21 cellular contexts compared by ENCODE assay signal in the genomic region with DNA sequence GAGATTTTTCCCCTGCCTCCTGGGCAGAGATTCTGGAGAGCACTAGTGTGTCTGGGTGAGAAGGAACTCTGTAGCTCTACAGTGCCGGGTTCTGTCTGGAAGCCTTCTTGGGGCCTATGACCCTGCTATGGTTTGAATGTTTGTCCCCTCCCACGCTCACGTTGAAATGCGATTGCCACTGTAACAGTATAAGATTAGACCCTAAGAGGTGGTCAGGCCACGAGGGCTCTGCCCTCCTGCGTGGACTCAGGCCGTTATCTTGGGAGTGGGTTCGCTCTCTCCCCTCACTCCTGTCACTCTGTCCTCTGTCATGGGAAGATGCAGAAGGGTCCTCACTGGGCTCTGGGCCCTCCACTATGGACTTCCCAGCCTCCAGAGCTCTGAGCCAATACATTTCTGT. TPM values are rescaled to one million over a fixed set of nuclear protein-coding genes. Genes with fewer than 3 reads are reported as not detected.
DNase-seq lines count a peak whose midpoint lies in the region; ATAC-seq and TF ChIP-seq lines count a peak whose summit lies in the region.
"Had no signal": no experiment of that assay in that cellular context is flagged by ENCODE, and none has a peak within 500 bp of the region (broad histone marks: within the 10 kb centered on the region; RNA-seq: fewer than 3 reads in every experiment).

No MANE protein-coding gene starts in this region.

- H3K27ac ChIP-seq in CD4-positive, alpha-beta T cell (ENCODE audit: low read depth, low read length) = no peak overlapping the region
- H3K27ac ChIP-seq in lower lobe of right lung (peak overlapping the region; percentile 31), spleen (peak overlapping the region in 7 of 8 donors; percentile 68 to 97 (median 91))
- no peak overlapping the region for H3K27ac ChIP-seq in naive thymus-derived CD4-positive, alpha-beta T cell (ENCODE audit: low read depth, low read length)
- H3K27ac ChIP-seq: prostate gland, SJSA1 had no signal

- H3K4me3 Mint-ChIP-seq in CD4-positive, alpha-beta T cell = peak overlapping the region; percentile 38
- H3K4me3 Mint-ChIP-seq in activated T-helper 17 cell treated with anti-CD3 and anti-CD28 coated beads, Interleukin-2, amount 50 U/mL, for 72 hours = peak overlapping the region; percentile 21
- H3K4me3 Mint-ChIP-seq in naive thymus-derived CD4-positive, alpha-beta T cell = peak overlapping the region in 4 of 10 donors; percentile 9 to 50 (median 26)

- ATAC-seq in CD4-positive, alpha-beta T cell (ENCODE audit: poor library complexity) = no peak
- no peak for ATAC-seq in activated T-helper 17 cell treated with anti-CD3 and anti-CD28 coated beads, Interleukin-2, amount 50 U/mL, for 72 hours (replicated peaks)
- no peak for ATAC-seq in lower lobe of right lung
- no peak for ATAC-seq in HG02759 (IDR thresholded peaks at IDR 0.05; ENCODE audit: unreplicated experiment)
- ATAC-seq in naive thymus-derived CD4-positive, alpha-beta T cell = no peak

- H3K27me3 ChIP-seq in CD4-positive, alpha-beta T cell (ENCODE audit: control insufficient read depth, insufficient read depth, low read length) = no peaks in the 10 kb centered on the region
- H3K27me3 ChIP-seq in lower lobe of right lung (ENCODE audit: low read depth) (no peaks in the 10 kb centered on the region), spleen (replicated peaks in 1 of 7) (no peaks in the 10 kb centered on the region)
- H3K27me3 ChIP-seq in naive thymus-derived CD4-positive, alpha-beta T cell (ENCODE audit: control insufficient read depth in 2 of 2, insufficient read depth in 2 of 2, low read length in 2 of 2) = no peaks in the 10 kb centered on the region
- H3K27me3 ChIP-seq: adrenal gland, SJSA1 had no signal

- TF ChIP-seq POLR2A in spleen (IDR thresholded peaks at IDR 0.05) = no peak

- 78 to 92% (median 87%) methylated on average over 8 of the region's 8 CpGs for WGBS in spleen, 5 donors

- no peaks in the 10 kb centered on the region for H3K9me3 ChIP-seq in CD4-positive, alpha-beta T cell (ENCODE audit: control insufficient read depth, low read length)
- H3K9me3 ChIP-seq in lower lobe of right lung (no peaks in the 10 kb centered on the region), spleen (no peaks in the 10 kb centered on the region)
- no peaks in the 10 kb centered on the region for H3K9me3 ChIP-seq in naive thymus-derived CD4-positive, alpha-beta T cell (ENCODE audit: control insufficient read depth in 2 of 3, low read length in 3 of 3)
- H3K9me3 ChIP-seq: adrenal gland, prostate gland had no signal

- peaks cover 10% of the 10 kb centered on the region for H3K4me1 Mint-ChIP-seq in CD4-positive, alpha-beta T cell (ENCODE audit: low read depth)
- H3K4me1 Mint-ChIP-seq in activated T-helper 17 cell treated with anti-CD3 and anti-CD28 coated beads, Interleukin-2, amount 50 U/mL, for 72 hours = peaks cover 4% of the 10 kb centered on the region
- peaks cover 4 to 22% (median 13%) of the 10 kb centered on the region in 7 donors for H3K4me1 Mint-ChIP-seq in naive thymus-derived CD4-positive, alpha-beta T cell

- H3K36me3 ChIP-seq in lower lobe of right lung (peaks cover 36% of the 10 kb centered on the region), spleen (peaks cover 0 to 35% (median 22%) of the 10 kb centered on the region in 6 donors)
- peaks cover 0 to 28% (median 0%) of the 10 kb centered on the region in 3 experiments for H3K36me3 ChIP-seq in naive thymus-derived CD4-positive, alpha-beta T cell (ENCODE audit: control insufficient read depth in 2 of 3, insufficient read depth in 3 of 3, low read length in 3 of 3)

- H3K9me3 Mint-ChIP-seq in CD4-positive, alpha-beta T cell = no peaks in the 10 kb centered on the region
- no peaks in the 10 kb centered on the region for H3K9me3 Mint-ChIP-seq in activated T-helper 17 cell treated with anti-CD3 and anti-CD28 coated beads, Interleukin-2, amount 50 U/mL, for 72 hours
- H3K9me3 Mint-ChIP-seq in naive thymus-derived CD4-positive, alpha-beta T cell = no peaks in the 10 kb centered on the region

- intact Hi-C loops in CD4-positive, alpha-beta T cell (cut with DNase I, micrococcal nuclease) = no loop called here
- intact Hi-C loops in lower lobe of right lung (cut with DNase I) (no loop called here), spleen (cut with DNase I; ENCODE audit: low total_unique reads) (loop anchor here (10.0 kb wide), 1 partner anchor 52 kb away; a partner anchor contains a TSS)
- intact Hi-C loops in naive thymus-derived CD4-positive, alpha-beta T cell (cut with micrococcal nuclease) = no loop called here

- CTCF ChIA-PET in CD4-positive, alpha-beta T cell (lab: Charles Lee) = interaction anchor here (1.7 kb wide), 1 partner anchor 66 kb away, joined by 6 read pairs; a partner anchor contains a TSS
- CTCF ChIA-PET in naive thymus-derived CD4-positive, alpha-beta T cell (lab: Charles Lee) = interaction anchor here (1.2 to 1.7 kb wide), 2 partner anchors 39 to 291 kb away, joined by 6 to 7 read pairs; no protein-coding TSS in a partner anchor

- H3K27ac Mint-ChIP-seq in CD4-positive, alpha-beta T cell = peak overlapping the region; percentile 9
- no peak overlapping the region for H3K27ac Mint-ChIP-seq in activated T-helper 17 cell treated with anti-CD3 and anti-CD28 coated beads, Interleukin-2, amount 50 U/mL, for 72 hours
- H3K27ac Mint-ChIP-seq in naive thymus-derived CD4-positive, alpha-beta T cell = peak overlapping the region in 1 of 9 donors; percentile 87

- POLR2A ChIA-PET in CD4-positive, alpha-beta T cell (lab: Charles Lee) = no interaction called here
- POLR2A ChIA-PET in naive thymus-derived CD4-positive, alpha-beta T cell (lab: Charles Lee) = no interaction called here

- no peak for DNase-seq in CD4-positive, alpha-beta T cell
- DNase-seq in lower lobe of right lung (no peak), spleen (peak; percentile 33), NCI-H1105 (lab: John Stamatoyannopoulos, UW) (no peak)
- DNase-seq in activated CD4-positive, CD25-positive, alpha-beta regulatory T cell treated with anti-CD3 and anti-CD28 coated beads, Interleukin-2, amount 50 U/mL, for 72 hours = no peak
- no peak for DNase-seq in naive thymus-derived CD4-positive, alpha-beta T cell
- DNase-seq: activated CD4-positive, alpha-beta T cell treated with anti-CD3 and anti-CD28 coated beads for 1 hour; GF-D8; GOT3; NCI-H187 treated with DMSO at 0.1 percent for 48 hours; NCI-H524; stimulated activated CD4-positive, alpha-beta T cell treated with anti-CD3 and anti-CD28 coated beads, Interleukin-15, amount 100 ng/mL, for 24 hours; T-helper 9 cell had no signal

- peaks cover 8% of the 10 kb centered on the region for H3K36me3 Mint-ChIP-seq in CD4-positive, alpha-beta T cell (ENCODE audit: low read depth)
- peaks cover 22% of the 10 kb centered on the region for H3K36me3 Mint-ChIP-seq in activated T-helper 17 cell treated with anti-CD3 and anti-CD28 coated beads, Interleukin-2, amount 50 U/mL, for 72 hours (ENCODE audit: low read depth)
- peaks cover 0 to 4% (median 0%) of the 10 kb centered on the region in 5 donors for H3K36me3 Mint-ChIP-seq in naive thymus-derived CD4-positive, alpha-beta T cell

- H3K4me3 ChIP-seq in lower lobe of right lung (no peak overlapping the region), spleen (peak overlapping the region in 4 of 8 donors; percentile 84 to 99 (median 92))
- no peak overlapping the region for H3K4me3 ChIP-seq in naive thymus-derived CD4-positive, alpha-beta T cell (ENCODE audit: low read length)
- H3K4me3 ChIP-seq: adrenal gland, prostate gland, SJSA1 had no signal

- H3K4me1 ChIP-seq in lower lobe of right lung = peaks cover 60% of the 10 kb centered on the region
- H3K4me1 ChIP-seq in spleen = peaks cover 9 to 87% (median 50%) of the 10 kb centered on the region in 6 donors
- H3K4me1 ChIP-seq in naive thymus-derived CD4-positive, alpha-beta T cell (ENCODE audit: control insufficient read depth in 2 of 2, insufficient read depth in 2 of 2, low read length in 2 of 2) = peaks cover 7 to 10% of the 10 kb centered on the region in 2 donors

- no peaks in the 10 kb centered on the region for H3K27me3 Mint-ChIP-seq in CD4-positive, alpha-beta T cell
- H3K27me3 Mint-ChIP-seq in activated T-helper 17 cell treated with anti-CD3 and anti-CD28 coated beads, Interleukin-2, amount 50 U/mL, for 72 hours = no peaks in the 10 kb centered on the region
- no peaks in the 10 kb centered on the region for H3K27me3 Mint-ChIP-seq in naive thymus-derived CD4-positive, alpha-beta T cell

- TF ChIP-seq CTCF in CD4-positive, alpha-beta T cell (IDR thresholded peaks at IDR 0.05) = no peak
- TF ChIP-seq CTCF in lower lobe of right lung (IDR thresholded peaks at IDR 0.05) = no peak
- TF ChIP-seq CTCF in spleen (IDR thresholded peaks at IDR 0.05 in 8 of 11, conservative IDR thresholded peaks at IDR 0.05 in 3 of 11) = no peak

RNA-seq across cellular contexts. Expression of a gene that starts 3.5 kb away (rescaled TPM):
- total RNA-seq in CD4-positive, alpha-beta T cell = 10 to 100 TPM; 12.7 to 12.8 TPM
- total RNA-seq in activated T-helper 17 cell treated with anti-CD3 and anti-CD28 coated beads, Interleukin-2, amount 50 U/mL, for 72 hours = 10 to 100 TPM; 17.2 to 21.9 TPM
- total RNA-seq in lower lobe of right lung (46.3 TPM), spleen (10 to 100 TPM; 28.9 to 58.9 (median 33.1) TPM)
- polyA plus RNA-seq in spleen = 10 to 100 TPM in 1 of 3 donors, 1 to 10 TPM in 2; 2.8 to 12.6 (median 3.3) TPM
- 10 to 100 TPM; 21.5 to 31.0 (median 23.5) TPM for total RNA-seq in naive thymus-derived CD4-positive, alpha-beta T cell
- 10 to 100 TPM in 1 of 2 donors, 1 to 10 TPM in 1; 8.8 to 19.2 TPM for polyA plus RNA-seq in naive thymus-derived CD4-positive, alpha-beta T cell

RNA-seq across cellular contexts. Expression of a gene that starts 9.6 kb away (rescaled TPM):
- under 1 TPM; 0.20 to 0.52 TPM for total RNA-seq in CD4-positive, alpha-beta T cell
- under 1 TPM in 1 of 2 donors, not detected in 1; 0.98 TPM for total RNA-seq in activated T-helper 17 cell treated with anti-CD3 and anti-CD28 coated beads, Interleukin-2, amount 50 U/mL, for 72 hours
- total RNA-seq in lower lobe of right lung (0.89 TPM), spleen (under 1 TPM in 2 of 7 donors, not detected in 5; 0.14 to 0.47 TPM)
- polyA plus RNA-seq in spleen = under 1 TPM in 2 of 3 donors, not detected in 1; 0.03 to 0.06 TPM
- not detected for total RNA-seq in naive thymus-derived CD4-positive, alpha-beta T cell
- polyA plus RNA-seq in naive thymus-derived CD4-positive, alpha-beta T cell = not detected
- total RNA-seq: adrenal gland, LHCN-M2, OCI-LY7, SJSA1 had no signal

RNA-seq across cellular contexts. Expression of a gene that starts 56.5 kb away (rescaled TPM):
- under 1 TPM; 0.33 to 0.61 TPM for total RNA-seq in CD4-positive, alpha-beta T cell
- 1 to 10 TPM; 1.6 to 6.6 TPM for total RNA-seq in activated T-helper 17 cell treated with anti-CD3 and anti-CD28 coated beads, Interleukin-2, amount 50 U/mL, for 72 hours
- total RNA-seq in lower lobe of right lung (0.47 TPM), spleen (1 to 10 TPM in 2 of 7 donors, under 1 TPM in 3, not detected in 2; 0.22 to 1.2 (median 0.77) TPM)
- polyA plus RNA-seq in spleen = 1 to 10 TPM in 1 of 3 donors, under 1 TPM in 2; 0.45 to 1.5 (median 0.89) TPM
- 1 to 10 TPM in 3 of 5 experiments, under 1 TPM in 2; 0.81 to 2.0 (median 1.1) TPM for total RNA-seq in naive thymus-derived CD4-positive, alpha-beta T cell
- under 1 TPM; 0.38 to 0.60 TPM for polyA plus RNA-seq in naive thymus-derived CD4-positive, alpha-beta T cell
- total RNA-seq: HT-29, OCI-LY7 had no signal

RNA-seq across cellular contexts. Expression of a gene that starts 56.6 kb away (rescaled TPM):
- total RNA-seq in CD4-positive, alpha-beta T cell = 10 to 100 TPM; 25.3 to 25.9 TPM
- 10 to 100 TPM; 57.4 to 92.9 TPM for total RNA-seq in activated T-helper 17 cell treated with anti-CD3 and anti-CD28 coated beads, Interleukin-2, amount 50 U/mL, for 72 hours
- total RNA-seq in lower lobe of right lung (44.4 TPM), spleen (100 to 1,000 TPM in 2 of 7 donors, 10 to 100 TPM in 5; 51.0 to 141 (median 54.4) TPM)
- polyA plus RNA-seq in spleen = 100 to 1,000 TPM in 2 of 3 donors, 10 to 100 TPM in 1; 56.3 to 124 (median 112) TPM
- total RNA-seq in naive thymus-derived CD4-positive, alpha-beta T cell = 10 to 100 TPM; 41.8 to 94.0 (median 82.0) TPM
- polyA plus RNA-seq in naive thymus-derived CD4-positive, alpha-beta T cell = 10 to 100 TPM; 40.2 to 80.3 TPM

Comparison
In these comparisons a context has a peak if more than half of its experiments do, and no peak if none do; other contexts are left out.
1. H3K27ac ChIP-seq: peak in lower lobe of right lung (single experiment) and spleen (7 of 8); none in CD4-positive, alpha-beta T cell (single experiment) and naive thymus-derived CD4-positive, alpha-beta T cell (single experiment).